In the genomic region with DNA sequence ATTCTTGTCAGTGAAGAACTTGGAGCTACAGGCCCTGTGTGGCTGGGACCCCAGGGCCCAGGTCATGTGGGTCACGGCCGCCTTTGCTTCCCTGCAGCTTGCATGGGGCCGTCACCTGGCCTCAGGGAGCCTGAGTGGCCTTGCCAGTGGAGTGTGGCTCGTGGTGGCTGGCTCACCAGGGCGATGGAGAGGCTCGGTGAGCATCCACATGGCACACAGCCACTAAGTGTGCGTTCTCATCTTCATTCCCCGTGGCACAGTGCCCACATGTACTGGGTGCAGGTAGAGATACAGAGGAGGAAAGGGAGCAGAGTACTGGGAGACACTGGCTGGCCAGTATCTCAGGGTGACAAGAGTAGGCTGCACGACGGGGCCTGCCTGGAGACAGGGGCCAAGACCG, we compare ENCODE assay signal across 28 cellular contexts. TPM values are rescaled to one million over a fixed set of nuclear protein-coding genes. Genes with fewer than 3 reads are reported as not detected.
DNase-seq lines count a peak whose midpoint lies in the region; ATAC-seq, FAIRE-seq and TF ChIP-seq lines count a peak whose summit lies in the region.
"Had no signal": no experiment of that assay in that cellular context is flagged by ENCODE, and none has a peak within 500 bp of the region (broad histone marks: within the 10 kb centered on the region; RNA-seq: fewer than 3 reads in every experiment).

No MANE protein-coding gene starts in this region.

- H3K9ac ChIP-seq in H9 (ENCODE audit: extremely low read depth, insufficient read length, low read length) = no peak overlapping the region

- no peak overlapping the region for H2AK5ac ChIP-seq in H9 (ENCODE audit: insufficient read length, low read length)

- no peaks in the 10 kb centered on the region for H3K9me3 ChIP-seq in H9 (ENCODE audit: control insufficient read depth, low read depth, low read length)
- H3K9me3 ChIP-seq: BLaER1 treated with 17β-estradiol and CSF1 and Interleukin-3, amounts not matched to agents 10 nM and 100 nM; heart left ventricle; upper lobe of left lung had no signal

- no peak for TF ChIP-seq POLR2A in H54 (IDR thresholded peaks at IDR 0.05; ENCODE audit: low read depth, low read length)

- H2BK5ac ChIP-seq in H9 (ENCODE audit: insufficient read length, low read length) = no peak overlapping the region

- TF ChIP-seq CTCF in H9 (conservative IDR thresholded peaks at IDR 0.05) (no peak), brain (conservative IDR thresholded peaks at IDR 0.05) (no peak), nephron (IDR thresholded peaks at IDR 0.05; ENCODE audit: unreplicated experiment in 3 of 3) (no peak)

- H3K27ac ChIP-seq in H9 (ENCODE audit: insufficient read length, low read depth, low read length) = no peak overlapping the region
- H3K27ac ChIP-seq: upper lobe of left lung had no signal

- H2BK12ac ChIP-seq in H9 (ENCODE audit: insufficient read length, low read depth, low read length) = no peak overlapping the region

- H3K23me2 ChIP-seq in H9 (ENCODE audit: insufficient read length, low read depth, low read length, poor library complexity, severe bottlenecking) = no peaks in the 10 kb centered on the region

- no peak overlapping the region for H3K4me3 Mint-ChIP-seq in H9
- no peak overlapping the region for H3K4me3 Mint-ChIP-seq in brain
- H3K4me3 Mint-ChIP-seq in nephron = peak overlapping the region in 2 of 3 experiments; percentile 60 to 66
- no peak overlapping the region for H3K4me3 Mint-ChIP-seq in stimulated activated memory B cell treated with anti-CD40 and anti-IgM and Interleukin-4, amounts not matched to agents 10 μg/mL and 1 μg/mL and 100 μg/mL, for 72 hours
- H3K4me3 Mint-ChIP-seq: activated T-cell treated with anti-CD3 and anti-CD28 coated beads, Interleukin-2, amount 50 U/mL, for 72 hours had no signal

- H3K9me3 Mint-ChIP-seq in H9 (no peaks in the 10 kb centered on the region), brain (no peaks in the 10 kb centered on the region), nephron (no peaks in the 10 kb centered on the region)
- no peaks in the 10 kb centered on the region for H3K9me3 Mint-ChIP-seq in stimulated activated memory B cell treated with anti-CD40 and anti-IgM and Interleukin-4, amounts not matched to agents 10 μg/mL and 1 μg/mL and 100 μg/mL, for 72 hours
- H3K9me3 Mint-ChIP-seq: activated T-cell treated with anti-CD3 and anti-CD28 coated beads, Interleukin-2, amount 50 U/mL, for 72 hours had no signal

- H3K18ac ChIP-seq in H9 (ENCODE audit: insufficient read length, low read depth, low read length) = no peak overlapping the region

- H3K79me2 ChIP-seq in H9 (ENCODE audit: insufficient read depth, low read length) = no peaks in the 10 kb centered on the region; the same call in 1 of the 2 replicates

- H2AFZ ChIP-seq in H9 (ENCODE audit: low read length) = no peak overlapping the region

- no peak overlapping the region for H3K4ac ChIP-seq in H9 (ENCODE audit: low read depth, low read length)

- no peak overlapping the region for H4K91ac ChIP-seq in H9 (ENCODE audit: insufficient read length, low read depth, low read length)

- H2BK120ac ChIP-seq in H9 (ENCODE audit: low read depth, low read length, poor library complexity, severe bottlenecking) = no peak overlapping the region

- H3K4me1 ChIP-seq in H9 (ENCODE audit: insufficient read depth, low read length) = no peaks in the 10 kb centered on the region

- H2BK20ac ChIP-seq in H9 (ENCODE audit: low read depth, low read length, poor library complexity, severe bottlenecking) = no peak overlapping the region

- no peak overlapping the region for H3T11ph ChIP-seq in H9 (ENCODE audit: low read length)

- no peak overlapping the region for H3K56ac ChIP-seq in H9 (ENCODE audit: insufficient read length, low read depth, low read length)

- H3K23ac ChIP-seq in H9 (ENCODE audit: insufficient read length, low read depth, low read length) = no peak overlapping the region

- no peaks in the 10 kb centered on the region for H4K20me1 ChIP-seq in H9 (ENCODE audit: control insufficient read depth, insufficient read depth, insufficient read length)

- no peak for ATAC-seq in stimulated activated memory B cell treated with anti-CD40 and anti-IgM and Interleukin-4, amounts not matched to agents 10 μg/mL and 1 μg/mL and 100 μg/mL, for 72 hours
- ATAC-seq: activated T-cell treated with anti-CD3 and anti-CD28 coated beads, Interleukin-2, amount 50 U/mL, for 72 hours; esophagus mucosa; heart left ventricle; left cardiac atrium; Panc1 had no signal

- DNase-seq in H9 = no peak
- no peak for DNase-seq in NCI-H510A (lab: John Stamatoyannopoulos, UW)
- DNase-seq in SK-N-DZ (ENCODE audit: low spot score) = no peak
- DNase-seq in H54 (ENCODE audit: insufficient read length, low spot score) = no peak
- DNase-seq: activated CD4-positive, alpha-beta T cell treated with anti-CD3 and anti-CD28 coated beads, Interleukin-2, amount 50 U/mL, for 4 hours; activated CD4-positive, CD25-positive, alpha-beta regulatory T cell; activated naive CD4-positive, alpha-beta T cell treated with anti-CD3 and anti-CD28 coated beads, Interleukin-2, amount 50 U/mL, for 16 hours; activated T-cell treated with anti-CD3 and anti-CD28 coated beads, Interleukin-2, amount 50 U/mL, for 72 hours; Calu3; foreskin fibroblast; heart left ventricle; IMR-90; left cardiac atrium; NCI-H1048; NCI-H187; NCI-H526 treated with DMSO at 0.1 percent for 48 hours; SHP77 treated with DMSO at 0.1 percent for 48 hours; T1000 had no signal

- FAIRE-seq in H54 (lab: Jason Lieb, UNC) = no peak

- H3K27ac Mint-ChIP-seq in H9 (peak overlapping the region; percentile 67 to 86 (median 81); a peak in 6 of 7 replicates), brain (peak overlapping the region in 4 of 5 experiments; percentile 31 to 84 (median 62)), nephron (peak overlapping the region; percentile 65 to 76 (median 67))
- H3K27ac Mint-ChIP-seq in stimulated activated memory B cell treated with anti-CD40 and anti-IgM and Interleukin-4, amounts not matched to agents 10 μg/mL and 1 μg/mL and 100 μg/mL, for 72 hours = peak overlapping the region; percentile 35
- H3K27ac Mint-ChIP-seq: activated T-cell treated with anti-CD3 and anti-CD28 coated beads, Interleukin-2, amount 50 U/mL, for 72 hours had no signal

- H3K79me1 ChIP-seq in H9 (ENCODE audit: insufficient read depth, low read depth, low read length, poor library complexity, severe bottlenecking) = no peaks in the 10 kb centered on the region

- H3K4me1 Mint-ChIP-seq in H9 (peaks cover 34 to 39% of the 10 kb centered on the region in 2 experiments), brain (peaks cover 42% of the 10 kb centered on the region), nephron (peaks cover 73% of the 10 kb centered on the region)
- H3K4me1 Mint-ChIP-seq in stimulated activated memory B cell treated with anti-CD40 and anti-IgM and Interleukin-4, amounts not matched to agents 10 μg/mL and 1 μg/mL and 100 μg/mL, for 72 hours = peaks cover 67% of the 10 kb centered on the region

- no peak overlapping the region for H2BK15ac ChIP-seq in H9 (ENCODE audit: low read depth, low read length)

- no peak overlapping the region for H3K4me2 ChIP-seq in H9 (ENCODE audit: insufficient read depth, insufficient read length, low read length)
- H3K4me2 ChIP-seq: BLaER1 treated with 17β-estradiol and CSF1 and Interleukin-3, amounts not matched to agents 10 nM and 100 nM had no signal

- no peaks in the 10 kb centered on the region; the same call in 1 of the 2 replicates for H3K27me3 Mint-ChIP-seq in H9 (ENCODE audit: low read depth)
- H3K27me3 Mint-ChIP-seq in brain = no peaks in the 10 kb centered on the region
- H3K27me3 Mint-ChIP-seq in nephron (ENCODE audit: low read depth) = no peaks in the 10 kb centered on the region
- H3K27me3 Mint-ChIP-seq in stimulated activated memory B cell treated with anti-CD40 and anti-IgM and Interleukin-4, amounts not matched to agents 10 μg/mL and 1 μg/mL and 100 μg/mL, for 72 hours = no peaks in the 10 kb centered on the region

- H3K36me3 Mint-ChIP-seq in H9 (ENCODE audit: insufficient read depth in 1 of 3, low read depth in 3 of 3) (peaks cover 11 to 27% (median 13%) of the 10 kb centered on the region in 3 experiments; a peak in 6 of 7 replicates), brain (peaks cover 27% of the 10 kb centered on the region), nephron (ENCODE audit: low read depth) (peaks cover 42% of the 10 kb centered on the region)
- peaks cover 47% of the 10 kb centered on the region for H3K36me3 Mint-ChIP-seq in stimulated activated memory B cell treated with anti-CD40 and anti-IgM and Interleukin-4, amounts not matched to agents 10 μg/mL and 1 μg/mL and 100 μg/mL, for 72 hours

- H4K8ac ChIP-seq in H9 (replicated peaks; ENCODE audit: insufficient read length, low read depth, low read length) = no peak overlapping the region

- no peak overlapping the region for H4K5ac ChIP-seq in H9 (ENCODE audit: insufficient read length, low read depth, low read length)

- no peaks in the 10 kb centered on the region for H3K27me3 ChIP-seq in H9 (ENCODE audit: insufficient read depth, low read length)
- H3K27me3 ChIP-seq: BLaER1 treated with 17β-estradiol and CSF1 and Interleukin-3, amounts not matched to agents 10 nM and 100 nM; heart left ventricle; upper lobe of left lung had no signal

- WGBS in H9 (ENCODE audit: extremely low coverage, insufficient read length, low lambda C conversion rate) = no CpG with 5 or more reads among the region's 11 CpGs

- H3K14ac ChIP-seq in H9 (ENCODE audit: insufficient read depth, low read length) = peak overlapping the region; percentile 26; the same call in 1 of the 2 replicates

RNA-seq across cellular contexts. Expression of a gene that starts 21.5 kb away (rescaled TPM):
- 40.3 and 40.7 TPM in 2 replicates for total RNA-seq in H9 (2021)
- polyA plus RNA-seq in brain (ENCODE audit: insufficient read depth, low read depth, low replicate concordance) = 164 TPM
- 25.2 and 27.4 TPM in 2 replicates for polyA plus RNA-seq in SK-N-DZ (2014; cell fraction: cytosol; rRNA removed)
- polyA plus RNA-seq in SK-N-DZ (2014; cell fraction: nucleus; rRNA removed) = 11.9 and 19.2 TPM in 2 replicates

RNA-seq across cellular contexts. Expression of a gene that starts 35.0 kb away (rescaled TPM):
- total RNA-seq in H9 (2021) = 37.5 and 44.5 TPM in 2 replicates
- 60.3 TPM for polyA plus RNA-seq in brain (ENCODE audit: insufficient read depth, low read depth, low replicate concordance)
- polyA plus RNA-seq in SK-N-DZ (2014; cell fraction: cytosol; rRNA removed) = 43.8 and 54.5 TPM in 2 replicates
- 68.7 and 96.4 TPM in 2 replicates for polyA plus RNA-seq in SK-N-DZ (2014; cell fraction: nucleus; rRNA removed)

RNA-seq across cellular contexts. Expression of a gene that starts 49.3 kb away (rescaled TPM):
- total RNA-seq in H9 (2021) = 0.68 TPM in 1 of 2 replicates, not detected in the other
- not detected for polyA plus RNA-seq in brain (ENCODE audit: insufficient read depth, low read depth, low replicate concordance)
- polyA plus RNA-seq in SK-N-DZ (2014; cell fraction: cytosol; rRNA removed) = 0.61 and 0.78 TPM in 2 replicates
- polyA plus RNA-seq in SK-N-DZ (2014; cell fraction: nucleus; rRNA removed) = 1.4 TPM in 1 of 2 replicates, not detected in the other
- total RNA-seq: activated T-cell treated with anti-CD3 and anti-CD28 coated beads, Interleukin-2, amount 50 U/mL, for 72 hours; Calu3; esophagus mucosa; heart left ventricle; IMR-90; lung microvascular endothelial cell; pulmonary artery endothelial cell; skeletal muscle tissue; upper lobe of left lung had no signal
- polyA plus RNA-seq: heart left ventricle, IMR-90 had no signal

Comparison
In these comparisons a context has a peak if more than half of its experiments do, and no peak if none do; other contexts are left out.
1. H3K4me3 Mint-ChIP-seq: peak in nephron (2 of 3); none in H9 (0 of 2), brain (0 of 5) and stimulated activated memory B cell treated with anti-CD40 and anti-IgM and Interleukin-4, amounts not matched to agents 10 μg/mL and 1 μg/mL and 100 μg/mL, for 72 hours (single experiment).
2. Peak in every context shown above with its lines, with median percentiles within 50 percentile points of each other: H3K27ac Mint-ChIP-seq.